In genomic region chr6:110357298-110357695, GRCh38 we compare ENCODE assay signal across 8 cellular contexts. TPM values are rescaled to one million over a fixed set of nuclear protein-coding genes. Genes with fewer than 3 reads are reported as not detected.
DNase-seq lines count a peak whose midpoint lies in the region; ATAC-seq and TF ChIP-seq lines count a peak whose summit lies in the region.

No MANE protein-coding gene starts in this region.

- 35% methylated on average over 16 of the region's 18 CpGs for WGBS in mesenchymal stem cell

- no peak overlapping the region for H3K4ac ChIP-seq in mesenchymal stem cell (ENCODE audit: low read depth in 1 of 2, low read length in 2 of 2)

- H3K27me3 Mint-ChIP-seq in activated CD8-positive, alpha-beta memory T cell treated with anti-CD3 and anti-CD28 coated beads, Interleukin-2, amount 10 ng/mL, durations not matched to agents 7 days and 5 days, result peaks cover 73% of the 10 kb centered on the region
- H3K27me3 Mint-ChIP-seq in chondrocyte (ENCODE audit: low read depth), result peaks cover 37% of the 10 kb centered on the region

- H3K79me1 ChIP-seq in mesenchymal stem cell (replicated peaks; ENCODE audit: low read length, poor library complexity, severe bottlenecking), result no peaks in the 10 kb centered on the region

- H3K36me3 ChIP-seq in mesenchymal stem cell (ENCODE audit: control insufficient read depth in 1 of 2, insufficient read depth in 2 of 2, low read depth in 1 of 2, low read length in 2 of 2), result no peaks in the 10 kb centered on the region
- no peaks in the 10 kb centered on the region for H3K36me3 ChIP-seq in tibial artery

- no peak overlapping the region for H2AK5ac ChIP-seq in mesenchymal stem cell (ENCODE audit: low read length, severe bottlenecking)

- no peaks in the 10 kb centered on the region for H3K9me3 Mint-ChIP-seq in activated CD8-positive, alpha-beta memory T cell treated with anti-CD3 and anti-CD28 coated beads, Interleukin-2, amount 10 ng/mL, durations not matched to agents 7 days and 5 days (ENCODE audit: low read depth)
- H3K9me3 Mint-ChIP-seq in chondrocyte (ENCODE audit: low read depth), result peaks cover 9% of the 10 kb centered on the region

- no peak overlapping the region for H3K9ac ChIP-seq in mesenchymal stem cell (ENCODE audit: low read length)

- TF ChIP-seq CTCF in chondrocyte (IDR thresholded peaks at IDR 0.05) (no peak), tibial artery (IDR thresholded peaks at IDR 0.05) (no peak)

- no peaks in the 10 kb centered on the region for H3K9me3 ChIP-seq in mesenchymal stem cell (ENCODE audit: control insufficient read depth, low read length)
- H3K9me3 ChIP-seq in tibial artery, result no peaks in the 10 kb centered on the region

- no peak overlapping the region for H3K27ac Mint-ChIP-seq in activated CD8-positive, alpha-beta memory T cell treated with anti-CD3 and anti-CD28 coated beads, Interleukin-2, amount 10 ng/mL, durations not matched to agents 7 days and 5 days
- H3K27ac Mint-ChIP-seq in chondrocyte (ENCODE audit: unreplicated experiment), result no peak overlapping the region

- intact Hi-C loops in tibial artery (cut with DNase I; ENCODE audit: low total_unique reads), result no loop called here

- H3K18ac ChIP-seq in mesenchymal stem cell (ENCODE audit: low read depth in 1 of 2, low read length in 2 of 2), result peak overlapping the region in 1 of 2 experiments; percentile 1

- H3K27ac ChIP-seq in mesenchymal stem cell (ENCODE audit: low read length, poor library complexity, severe bottlenecking) (no peak overlapping the region), tibial artery (peak overlapping the region; percentile 94 to 98)

- peaks cover 1% of the 10 kb centered on the region for H3K4me1 Mint-ChIP-seq in activated CD8-positive, alpha-beta memory T cell treated with anti-CD3 and anti-CD28 coated beads, Interleukin-2, amount 10 ng/mL, durations not matched to agents 7 days and 5 days
- H3K4me1 Mint-ChIP-seq in chondrocyte (ENCODE audit: low read depth), result peaks cover 23% of the 10 kb centered on the region

- H3K4me3 ChIP-seq in mesenchymal stem cell (ENCODE audit: insufficient read depth in 1 of 2, low read depth in 1 of 2, low read length in 2 of 2) (peak overlapping the region; percentile 41 to 75), tibial artery (peak overlapping the region; percentile 69 to 80)

- CTCF ChIA-PET in activated CD8-positive, alpha-beta memory T cell treated with anti-CD3 and anti-CD28 coated beads, Interleukin-2, amount 10 ng/mL, durations not matched to agents 7 days and 5 days (lab: Charles Lee), result no interaction called here

- H4K91ac ChIP-seq in mesenchymal stem cell (ENCODE audit: low read length), result no peak overlapping the region

- no peak overlapping the region for H3K23ac ChIP-seq in mesenchymal stem cell (ENCODE audit: low read length in 2 of 2)

- DNase-seq in activated CD8-positive, alpha-beta memory T cell treated with anti-CD3 and anti-CD28 coated beads, Interleukin-2, amount 10 ng/mL, durations not matched to agents 7 days and 5 days, result no peak
- no peak for DNase-seq in activated CD8-positive, alpha-beta memory T cell treated with anti-CD3 and anti-CD28 coated beads for 24 hours
- DNase-seq in chondrocyte (ENCODE audit: low spot score) (no peak), mesenchymal stem cell (no peak), tibial artery (no peak), hepatic stellate cell (ENCODE audit: low spot score) (no peak), germinal center (ENCODE audit: low spot score) (no peak)

- no peaks in the 10 kb centered on the region for H3K36me3 Mint-ChIP-seq in activated CD8-positive, alpha-beta memory T cell treated with anti-CD3 and anti-CD28 coated beads, Interleukin-2, amount 10 ng/mL, durations not matched to agents 7 days and 5 days
- H3K36me3 Mint-ChIP-seq in chondrocyte (ENCODE audit: low read depth), result peaks cover 10% of the 10 kb centered on the region

- H3K4me3 Mint-ChIP-seq in activated CD8-positive, alpha-beta memory T cell treated with anti-CD3 and anti-CD28 coated beads, Interleukin-2, amount 10 ng/mL, durations not matched to agents 7 days and 5 days, result peak overlapping the region; percentile 60
- peak overlapping the region; percentile 79 for H3K4me3 Mint-ChIP-seq in chondrocyte (ENCODE audit: unreplicated experiment)

- H3K14ac ChIP-seq in mesenchymal stem cell (ENCODE audit: low read length in 2 of 2), result no peak overlapping the region

- no peak overlapping the region for H2BK15ac ChIP-seq in mesenchymal stem cell (ENCODE audit: low read depth, poor library complexity, severe bottlenecking)

- H3K27me3 ChIP-seq in mesenchymal stem cell (ENCODE audit: control insufficient read depth in 1 of 2, insufficient read depth in 1 of 2, low read length in 2 of 2) (peaks cover 44 to 56% of the 10 kb centered on the region in 2 experiments), tibial artery (no peaks in the 10 kb centered on the region)

- no peak for ATAC-seq in activated CD8-positive, alpha-beta memory T cell treated with anti-CD3 and anti-CD28 coated beads, Interleukin-2, amount 10 ng/mL, durations not matched to agents 7 days and 5 days
- ATAC-seq in HG03457 (IDR thresholded peaks at IDR 0.05; ENCODE audit: unreplicated experiment), result no peak

- H2BK120ac ChIP-seq in mesenchymal stem cell (ENCODE audit: low read depth, low read length), result no peak overlapping the region

- no peak overlapping the region for H2BK5ac ChIP-seq in mesenchymal stem cell (ENCODE audit: low read depth, low read length, poor library complexity, severe bottlenecking)

- peak overlapping the region; percentile 90 for H3K4me2 ChIP-seq in mesenchymal stem cell (ENCODE audit: low read length, poor library complexity, severe bottlenecking)

- H2BK12ac ChIP-seq in mesenchymal stem cell (ENCODE audit: low read length in 2 of 2), result peak overlapping the region in 1 of 2 experiments; percentile 37

- peak overlapping the region; percentile 36 for H4K8ac ChIP-seq in mesenchymal stem cell (ENCODE audit: low read length)

- H3K4me1 ChIP-seq in mesenchymal stem cell (ENCODE audit: control insufficient read depth, insufficient read depth, low read depth, low read length) (peaks cover 11% of the 10 kb centered on the region), tibial artery (peaks cover 0 to 67% (median 26%) of the 10 kb centered on the region in 4 donors)

- H2AFZ ChIP-seq in mesenchymal stem cell (ENCODE audit: low read depth, low read length), result no peak overlapping the region

RNA-seq across cellular contexts. Expression of gene METTL24, which starts 0.9 kb away (rescaled TPM):
- total RNA-seq in activated CD8-positive, alpha-beta memory T cell treated with anti-CD3 and anti-CD28 coated beads, Interleukin-2, amount 10 ng/mL, durations not matched to agents 7 days and 5 days, result not detected
- 0.62 to 0.67 TPM in 2 of 3 replicates, not detected in the other for total RNA-seq in chondrocyte
- 0.25 TPM for polyA plus RNA-seq in mesenchymal stem cell (2013, experiment 1 of 2)
- polyA plus RNA-seq in mesenchymal stem cell (2013, experiment 2 of 2), result 0.26 TPM

RNA-seq across cellular contexts. Expression of gene DDO, which starts 58.1 kb away (rescaled TPM):
- total RNA-seq in activated CD8-positive, alpha-beta memory T cell treated with anti-CD3 and anti-CD28 coated beads, Interleukin-2, amount 10 ng/mL, durations not matched to agents 7 days and 5 days, result not detected
- not detected in 3 replicates for total RNA-seq in chondrocyte
- polyA plus RNA-seq in mesenchymal stem cell (2013, experiment 1 of 2), result 0.01 TPM
- not detected for polyA plus RNA-seq in mesenchymal stem cell (2013, experiment 2 of 2)
